Comparison of ENCODE assay signal across 1 cellular context in genomic region chr16:89801800-89802199, GRCh38.
TF ChIP-seq lines count a peak whose summit lies in the region.

No MANE protein-coding gene starts in this region.

TF ChIP-seq in SK-N-SH, 30 proteins besides CTCF, POLR2A, EP300 and RAD21 (continued from another document):
- no peak for TF ChIP-seq REST (IDR thresholded peaks at IDR 0.05; ENCODE audit: low read depth, low read length)
- 0 out of 2 replicates have a peak, but pooled peaks have one; percentile 12 for TF ChIP-seq TCF12 (IDR thresholded peaks at IDR 0.05)
- no peak for TF ChIP-seq RXRA (IDR thresholded peaks at IDR 0.05; ENCODE audit: borderline replicate concordance, low read depth)
- TF ChIP-seq RCOR1 (IDR thresholded peaks at IDR 0.05; ENCODE audit: low read length), result peak; percentile 55; the same call in 1 of the 2 replicates
- TF ChIP-seq USF1 (IDR thresholded peaks at IDR 0.05; ENCODE audit: borderline replicate concordance, low read depth), result no peak
- TF ChIP-seq FOXJ3 (CRISPR knock-in tag; IDR thresholded peaks at IDR 0.05), result no peak
- no peak for TF ChIP-seq SMC3 (IDR thresholded peaks at IDR 0.05; ENCODE audit: low read depth, low read length)
- no peak for TF ChIP-seq FOXM1 (IDR thresholded peaks at IDR 0.05; ENCODE audit: low read depth)
- TF ChIP-seq ELF1 (IDR thresholded peaks at IDR 0.05), result no peak
- TF ChIP-seq IRF3 (IDR thresholded peaks at IDR 0.05; ENCODE audit: low read depth, low read length), result no peak
- TF ChIP-seq RFX5 (IDR thresholded peaks at IDR 0.05; ENCODE audit: low read length), result no peak
- TF ChIP-seq NRF1 (IDR thresholded peaks at IDR 0.05; ENCODE audit: low read depth, low read length), result no peak
- no peak for TF ChIP-seq ZBTB33 (IDR thresholded peaks at IDR 0.05; ENCODE audit: borderline replicate concordance, low read depth)
- TF ChIP-seq TAF1 (IDR thresholded peaks at IDR 0.05; ENCODE audit: borderline replicate concordance, low read depth, low read length), result no peak
- TF ChIP-seq TEAD4 (IDR thresholded peaks at IDR 0.05; ENCODE audit: borderline replicate concordance, insufficient read depth), result no peak
- no peak for TF ChIP-seq YY1 (IDR thresholded peaks at IDR 0.05; ENCODE audit: low read depth)
- TF ChIP-seq NFIC (IDR thresholded peaks at IDR 0.05; ENCODE audit: borderline replicate concordance), result 0 out of 2 replicates have a peak, but pooled peaks have one; percentile 36
- TF ChIP-seq USF2 (IDR thresholded peaks at IDR 0.05; ENCODE audit: borderline replicate concordance, low read depth, low read length), result no peak
- no peak for TF ChIP-seq GABPA (IDR thresholded peaks at IDR 0.05; ENCODE audit: low read depth)
